Comparison of ENCODE assay signal across 17 cellular contexts in the genomic region with DNA sequence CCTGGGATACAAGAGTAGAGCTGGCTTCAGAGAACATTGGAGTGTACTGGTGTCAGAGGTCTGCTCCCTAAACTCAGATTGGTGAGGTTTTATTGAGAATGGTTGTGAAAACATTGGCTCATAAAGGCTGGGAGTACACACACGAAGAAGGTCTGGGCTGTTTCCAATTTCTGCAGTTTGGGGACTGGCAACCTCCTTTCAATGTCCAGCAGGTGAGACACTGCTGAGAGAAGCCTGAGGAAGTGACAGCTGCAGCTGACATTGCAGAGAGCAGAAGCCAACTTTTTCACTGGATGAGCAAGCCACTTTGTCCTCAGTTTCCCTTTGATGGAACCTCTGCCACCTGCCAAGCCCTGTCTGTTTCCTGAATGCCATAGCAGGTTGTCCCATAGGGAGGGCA.
A peak's percentile ranks its signal among the peaks of the same experiment; 100 is the strongest.
DNase-seq lines count a peak whose midpoint lies in the region; ATAC-seq lines count a peak whose summit lies in the region.
"Had no signal": no experiment of that assay in that cellular context is flagged by ENCODE, and none has a peak within 500 bp of the region (broad histone marks: within the 10 kb centered on the region; RNA-seq: fewer than 3 reads in every experiment).

No MANE protein-coding gene starts in this region.

- H3K27ac Mint-ChIP-seq in activated naive CD4-positive, alpha-beta T cell treated with anti-CD3 and anti-CD28 coated beads, Interleukin-2, amount 50 U/mL, for 72 hours, result no peak overlapping the region
- H3K27ac Mint-ChIP-seq: B cell; CD4-positive, alpha-beta T cell; CD8-positive, alpha-beta T cell had no signal

- DNase-seq in G401 (ENCODE audit: low spot score) (peak; percentile 70), cerebellum (ENCODE audit: low spot score) (peak; percentile 39), pons (ENCODE audit: low spot score) (peak; percentile 2), Right ventricle myocardium inferior (ENCODE audit: missing footprints) (no peak)
- DNase-seq in activated naive CD4-positive, alpha-beta T cell treated with anti-CD3 and anti-CD28 coated beads, Interleukin-2, amount 50 U/mL, for 72 hours (ENCODE audit: low spot score in 2 of 2), result no peak
- DNase-seq: AML-193; CD4-positive, alpha-beta T cell; CD8-positive, alpha-beta T cell; DMS 273 treated with DMSO at 0.1 percent for 48 hours; DMS153; DMS53; DMS79; DND-41; EL; GF-D8 had no signal

- in situ Hi-C loops in G401 (cut with HindIII; ENCODE audit: low sequenced_read_pairs), result no loop called here

- H3K9me3 Mint-ChIP-seq in activated naive CD4-positive, alpha-beta T cell treated with anti-CD3 and anti-CD28 coated beads, Interleukin-2, amount 50 U/mL, for 72 hours, result no peaks in the 10 kb centered on the region
- H3K9me3 Mint-ChIP-seq: CD4-positive, alpha-beta T cell; CD8-positive, alpha-beta T cell had no signal

- intact Hi-C loops in Right ventricle myocardium inferior (cut with DNase I), result no loop called here

- H3K36me3 Mint-ChIP-seq in activated naive CD4-positive, alpha-beta T cell treated with anti-CD3 and anti-CD28 coated beads, Interleukin-2, amount 50 U/mL, for 72 hours, result no peaks in the 10 kb centered on the region
- H3K36me3 Mint-ChIP-seq: CD8-positive, alpha-beta T cell had no signal

- ATAC-seq in activated naive CD4-positive, alpha-beta T cell treated with anti-CD3 and anti-CD28 coated beads, Interleukin-2, amount 50 U/mL, for 72 hours, result no peak
- ATAC-seq in Right ventricle myocardium inferior, result no peak
- ATAC-seq: A549; CD8-positive, alpha-beta T cell had no signal

Comparison
In these comparisons a context has a peak if more than half of its experiments do, and no peak if none do; other contexts are left out.
1. DNase-seq: peak in G401 (single experiment), cerebellum (single experiment) and pons (single experiment); none in activated naive CD4-positive, alpha-beta T cell treated with anti-CD3 and anti-CD28 coated beads, Interleukin-2, amount 50 U/mL, for 72 hours (0 of 2) and Right ventricle myocardium inferior (single experiment).